10 cellular contexts compared by ENCODE assay signal in genomic region chr16:19119564-19119963, GRCh38. TPM values are rescaled to one million over a fixed set of nuclear protein-coding genes. Genes with fewer than 3 reads are reported as not detected.
A peak's percentile ranks its signal among the peaks of the same experiment; 100 is the strongest.
DNase-seq lines count a peak whose midpoint lies in the region; ATAC-seq, FAIRE-seq and TF ChIP-seq lines count a peak whose summit lies in the region.
"Had no signal": no experiment of that assay in that cellular context is flagged by ENCODE, and none has a peak within 500 bp of the region (broad histone marks: within the 10 kb centered on the region; RNA-seq: fewer than 3 reads in every experiment).

No MANE protein-coding gene starts in this region.

- H3K27me3 ChIP-seq in foreskin keratinocyte, result no peaks in the 10 kb centered on the region

- H3K9me3 Mint-ChIP-seq in HFFc6, result peaks cover 4% of the 10 kb centered on the region; the same call in 1 of the 2 replicates
- H3K9me3 Mint-ChIP-seq in stimulated activated effector memory CD8-positive, alpha-beta T cell treated with anti-CD3 and anti-CD28 coated beads, Interleukin-12 subunit alpha, Interleukin-12 subunit beta, amount 100 ng/mL, for 72 hours, result no peaks in the 10 kb centered on the region
- H3K9me3 Mint-ChIP-seq: naive thymus-derived CD8-positive, alpha-beta T cell had no signal

- no peaks in the 10 kb centered on the region; the same call in none of the 2 replicates for H3K27me3 Mint-ChIP-seq in HFFc6 (ENCODE audit: insufficient read depth)

- TF ChIP-seq POLR2A in GM12891 (IDR thresholded peaks at IDR 0.05; ENCODE audit: low read depth, low read length), result no peak

- H3K36me3 Mint-ChIP-seq in HFFc6 (ENCODE audit: low read depth), result peaks cover 31% of the 10 kb centered on the region
- peaks cover 4% of the 10 kb centered on the region for H3K36me3 Mint-ChIP-seq in stimulated activated effector memory CD8-positive, alpha-beta T cell treated with anti-CD3 and anti-CD28 coated beads, Interleukin-12 subunit alpha, Interleukin-12 subunit beta, amount 100 ng/mL, for 72 hours
- H3K36me3 Mint-ChIP-seq: naive thymus-derived CD8-positive, alpha-beta T cell had no signal

- peaks cover 41% of the 10 kb centered on the region for H3K4me1 ChIP-seq in foreskin keratinocyte

- H3K27ac ChIP-seq in foreskin keratinocyte, result peak overlapping the region; percentile 39

- TF ChIP-seq CTCF in HFFc6 (IDR thresholded peaks at IDR 0.05), result no peak
- no peak for TF ChIP-seq CTCF in WI38 (IDR thresholded peaks at IDR 0.05; ENCODE audit: low read depth, low read length)
- TF ChIP-seq CTCF in foreskin keratinocyte (conservative IDR thresholded peaks at IDR 0.05), result no peak
- no peak for TF ChIP-seq CTCF in GM13976 (IDR thresholded peaks at IDR 0.05; ENCODE audit: borderline replicate concordance, control extremely low read depth, extremely low read depth, insufficient read depth, missing control alignments)

- in situ Hi-C loops in GM13976 (cut with MboI; ENCODE audit: low sequenced_read_pairs, unreplicated experiment), result no loop called here

- ATAC-seq in foreskin keratinocyte (peak; percentile 59), HG02588 (IDR thresholded peaks at IDR 0.05; ENCODE audit: unreplicated experiment) (no peak)
- peak; percentile 83 for ATAC-seq in stimulated activated effector memory CD8-positive, alpha-beta T cell treated with anti-CD3 and anti-CD28 coated beads, Interleukin-12 subunit alpha, Interleukin-12 subunit beta, amount 100 ng/mL, for 72 hours
- ATAC-seq: naive thymus-derived CD8-positive, alpha-beta T cell had no signal

- H3K4me3 Mint-ChIP-seq in HFFc6, result peak overlapping the region; percentile 91
- H3K4me3 Mint-ChIP-seq in stimulated activated effector memory CD8-positive, alpha-beta T cell treated with anti-CD3 and anti-CD28 coated beads, Interleukin-12 subunit alpha, Interleukin-12 subunit beta, amount 100 ng/mL, for 72 hours, result peak overlapping the region; percentile 70

- H3K27ac Mint-ChIP-seq in HFFc6, result peak overlapping the region; percentile 97
- peak overlapping the region; percentile 87 for H3K27ac Mint-ChIP-seq in stimulated activated effector memory CD8-positive, alpha-beta T cell treated with anti-CD3 and anti-CD28 coated beads, Interleukin-12 subunit alpha, Interleukin-12 subunit beta, amount 100 ng/mL, for 72 hours

- peak overlapping the region; percentile 67 for H3K4me3 ChIP-seq in WI38 (ENCODE audit: low read depth, low read length)

- peak; percentile 83 for DNase-seq in HFFc6
- peak; percentile 59 to 78 for DNase-seq in foreskin keratinocyte
- no peak for DNase-seq in stimulated activated effector memory CD8-positive, alpha-beta T cell treated with anti-CD3 and anti-CD28 coated beads, Interleukin-12 subunit alpha, Interleukin-12 subunit beta, amount 100 ng/mL, for 72 hours (ENCODE audit: low spot score in 2 of 2)
- DNase-seq in GM12891 (ENCODE audit: insufficient read length, low spot score), result no peak
- no peak for DNase-seq in NCI-H1694 (lab: John Stamatoyannopoulos, UW)
- no peak for DNase-seq in GM13976 (ENCODE audit: low spot score)
- DNase-seq: naive thymus-derived CD8-positive, alpha-beta T cell; NCI-H1105 treated with DMSO at 0.1 percent for 48 hours had no signal

- no peak for FAIRE-seq in GM12891 (lab: Jason Lieb, UNC)

- H3K4me1 Mint-ChIP-seq in HFFc6 (ENCODE audit: low read depth), result peaks cover 54% of the 10 kb centered on the region
- H3K4me1 Mint-ChIP-seq in stimulated activated effector memory CD8-positive, alpha-beta T cell treated with anti-CD3 and anti-CD28 coated beads, Interleukin-12 subunit alpha, Interleukin-12 subunit beta, amount 100 ng/mL, for 72 hours, result peaks cover 31% of the 10 kb centered on the region

TF ChIP-seq in GM12891, 5 proteins besides CTCF, POLR2A, EP300 and RAD21:
- TF ChIP-seq PAX5 (IDR thresholded peaks at IDR 0.05; ENCODE audit: insufficient read depth, low read length, severe bottlenecking) (no peak), SPI1 (IDR thresholded peaks at IDR 0.05; ENCODE audit: low read depth, low read length) (no peak), TAF1 (IDR thresholded peaks at IDR 0.05; ENCODE audit: low read depth, low read length) (no peak), POU2F2 (IDR thresholded peaks at IDR 0.05; ENCODE audit: low read depth, low read length) (no peak), POLR2AphosphoS5 (IDR thresholded peaks at IDR 0.05; ENCODE audit: low read depth, low read length) (no peak)
TF ChIP-seq in GM12891: peak in this region for 0.

RNA-seq across cellular contexts. Expression of gene ITPRIPL2, which starts 5.8 kb away (rescaled TPM):
- total RNA-seq in HFFc6 (2021; fragmentation: NEBNext Ultra II Directional; extraction: Animal tissue kit (Norgen Biotek cat#: 25700)), result 10 to 100 TPM; 36.3 to 56.9 (median 43.1) TPM
- 15.2 and 18.1 TPM in 2 replicates for total RNA-seq in foreskin keratinocyte
- 3.3 and 3.5 TPM in 2 replicates for polyA plus RNA-seq in foreskin keratinocyte
- polyA plus RNA-seq in GM12891 (2012; ENCODE audit: low read depth, missing spikeins), result 0.63 TPM

RNA-seq across cellular contexts. Expression of gene SYT17, which starts 48.5 kb away (rescaled TPM):
- total RNA-seq in HFFc6 (2021; fragmentation: NEBNext Ultra II Directional; extraction: Animal tissue kit (Norgen Biotek cat#: 25700)), result not detected
- 0.14 and 0.20 TPM in 2 replicates for total RNA-seq in foreskin keratinocyte
- 0.08 and 0.22 TPM in 2 replicates for polyA plus RNA-seq in foreskin keratinocyte
- polyA plus RNA-seq in GM12891 (2012; ENCODE audit: low read depth, missing spikeins), result 3.5 TPM
- polyA plus RNA-seq: naive thymus-derived CD8-positive, alpha-beta T cell had no signal

RNA-seq across cellular contexts. Expression of gene COQ7, which starts 52.1 kb away (rescaled TPM):
- 10 to 100 TPM; 15.1 to 19.1 (median 16.8) TPM for total RNA-seq in HFFc6 (2021; fragmentation: NEBNext Ultra II Directional; extraction: Animal tissue kit (Norgen Biotek cat#: 25700))
- 13.1 and 13.2 TPM in 2 replicates for total RNA-seq in foreskin keratinocyte
- 10.0 and 10.9 TPM in 2 replicates for polyA plus RNA-seq in foreskin keratinocyte
- 8.8 TPM for polyA plus RNA-seq in GM12891 (2012; ENCODE audit: low read depth, missing spikeins)

Comparison
In these comparisons a context has a peak if more than half of its experiments do, and no peak if none do; other contexts are left out.
1. DNase-seq: peak in HFFc6 (single experiment) and foreskin keratinocyte (2 of 2); none in stimulated activated effector memory CD8-positive, alpha-beta T cell treated with anti-CD3 and anti-CD28 coated beads, Interleukin-12 subunit alpha, Interleukin-12 subunit beta, amount 100 ng/mL, for 72 hours (0 of 2), GM12891 (single experiment), NCI-H1694 (single experiment) and GM13976 (single experiment).